8 cellular contexts compared by ENCODE assay signal in the genomic region with DNA sequence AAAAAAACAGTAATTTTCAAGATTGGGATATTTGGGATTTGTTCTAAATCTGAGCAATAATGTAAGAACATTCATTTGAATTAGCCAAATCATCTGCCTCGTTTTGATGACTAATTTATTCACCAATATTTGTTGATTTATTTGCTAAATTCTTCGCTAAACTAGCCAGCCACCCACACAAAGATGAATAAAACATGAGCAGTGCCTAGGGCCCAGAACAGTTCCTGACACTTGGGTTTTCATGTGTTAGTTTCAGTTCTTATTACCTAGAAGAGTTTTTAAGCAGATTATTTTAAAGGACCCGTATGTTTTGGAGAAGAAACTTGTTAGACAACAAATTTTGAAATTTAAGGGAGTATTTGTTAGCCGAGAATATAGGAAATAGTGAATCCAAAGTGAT. TPM values are rescaled to one million over a fixed set of nuclear protein-coding genes. Genes with fewer than 3 reads are reported as not detected.
DNase-seq lines count a peak whose midpoint lies in the region; ATAC-seq and TF ChIP-seq lines count a peak whose summit lies in the region.

No MANE protein-coding gene starts in this region.

- no peak overlapping the region for H3K27ac ChIP-seq in rectal smooth muscle tissue (ENCODE audit: low read depth, low read length)

- CTCF ChIA-PET in activated B cell treated with CpG ODN at 0.5 μM for 24 hours (lab: Charles Lee), result no interaction called here

- H3K27me3 Mint-ChIP-seq in activated B cell treated with CpG ODN at 0.5 μM for 24 hours, result peaks cover 8% of the 10 kb centered on the region

- peak overlapping the region; percentile 89 for H3K27ac Mint-ChIP-seq in activated B cell treated with CpG ODN at 0.5 μM for 24 hours

- DNase-seq in Ammon's horn (ENCODE audit: low spot score) (peak; percentile 47), activated B cell treated with CpG ODN at 0.5 μM for 24 hours (no peak), fibroblast of the aortic adventitia (ENCODE audit: low read depth) (peak; percentile 38), LoVo (ENCODE audit: low spot score) (no peak), KG1 (lab: John Stamatoyannopoulos, UW) (no peak)

- H3K27me3 ChIP-seq in rectal smooth muscle tissue (ENCODE audit: control insufficient read depth, insufficient read depth, low read length), result no peaks in the 10 kb centered on the region

- TF ChIP-seq CTCF in activated B cell treated with CpG ODN at 0.5 μM for 24 hours (IDR thresholded peaks at IDR 0.05) (no peak), fibroblast of the aortic adventitia (IDR thresholded peaks at IDR 0.05; ENCODE audit: insufficient read depth, low read length) (no peak)

- ATAC-seq in GM18861 (IDR thresholded peaks at IDR 0.05; ENCODE audit: unreplicated experiment) (peak; percentile 38), HG03196 (IDR thresholded peaks at IDR 0.05; ENCODE audit: unreplicated experiment) (peak; percentile 36), activated B cell treated with CpG ODN at 0.5 μM for 24 hours (ENCODE audit: low read depth) (no peak)

- intact Hi-C loops in activated B cell treated with CpG ODN at 0.5 μM for 24 hours (cut with micrococcal nuclease), result loop anchor here (2.0 to 10.0 kb wide), 7 partner anchors 14 to 1189 kb away; a partner anchor contains a TSS

- peaks cover 52% of the 10 kb centered on the region for H3K4me1 Mint-ChIP-seq in activated B cell treated with CpG ODN at 0.5 μM for 24 hours

- no peaks in the 10 kb centered on the region for H3K9me3 Mint-ChIP-seq in activated B cell treated with CpG ODN at 0.5 μM for 24 hours

- peak overlapping the region; percentile 93 for H3K4me3 Mint-ChIP-seq in activated B cell treated with CpG ODN at 0.5 μM for 24 hours

- H3K36me3 Mint-ChIP-seq in activated B cell treated with CpG ODN at 0.5 μM for 24 hours (ENCODE audit: low read depth), result peaks cover 21% of the 10 kb centered on the region

- POLR2A ChIA-PET in activated B cell treated with CpG ODN at 0.5 μM for 24 hours (lab: Charles Lee), result interaction anchor here (2.9 kb wide), 1 partner anchor 82 kb away, joined by 40 read pairs; a partner anchor contains a TSS

- H3K4me1 ChIP-seq in rectal smooth muscle tissue (ENCODE audit: control insufficient read depth, insufficient read depth, low read length), result peaks cover 18% of the 10 kb centered on the region

- peak overlapping the region; percentile 91 for H3K9ac ChIP-seq in rectal smooth muscle tissue (ENCODE audit: low read length)

- no peaks in the 10 kb centered on the region for H3K36me3 ChIP-seq in rectal smooth muscle tissue (ENCODE audit: control insufficient read depth, insufficient read depth, low read length)

- H3K4me3 ChIP-seq in fibroblast of the aortic adventitia (ENCODE audit: low read depth, low read length) (peak overlapping the region; percentile 100), rectal smooth muscle tissue (ENCODE audit: low read length) (peak overlapping the region; percentile 100)

RNA-seq across cellular contexts. Expression of a gene that starts 1.5 kb away (rescaled TPM):
- total RNA-seq in activated B cell treated with CpG ODN at 0.5 μM for 24 hours (80.9 and 98.5 TPM in 2 replicates), fibroblast of the aortic adventitia (ENCODE audit: low replicate concordance) (37.6 and 51.1 TPM in 2 replicates)

Comparison
In these comparisons a context has a peak if more than half of its experiments do, and no peak if none do; other contexts are left out.
1. DNase-seq: peak in Ammon's horn (single experiment) and fibroblast of the aortic adventitia (single experiment); none in activated B cell treated with CpG ODN at 0.5 μM for 24 hours (single experiment), LoVo (single experiment) and KG1 (single experiment).